In genomic region chr3:8972614-8973013, GRCh38 we compare ENCODE assay signal across 11 cellular contexts. TPM values are rescaled to one million over a fixed set of nuclear protein-coding genes. Genes with fewer than 3 reads are reported as not detected.
DNase-seq lines count a peak whose midpoint lies in the region; ATAC-seq, FAIRE-seq and TF ChIP-seq lines count a peak whose summit lies in the region.
"Had no signal": no experiment of that assay in that cellular context is flagged by ENCODE, and none has a peak within 500 bp of the region (broad histone marks: within the 10 kb centered on the region; RNA-seq: fewer than 3 reads in every experiment).

No MANE protein-coding gene starts in this region.

- H3K27ac ChIP-seq in GM23338 (ENCODE audit: low read depth) = no peak overlapping the region

- peaks cover 8% of the 10 kb centered on the region for H3K27me3 Mint-ChIP-seq in activated CD8-positive, alpha-beta T cell treated with anti-CD3 and anti-CD28 coated beads, Interleukin-2, amount 10 ng/mL, durations not matched to agents 7 days and 5 days (ENCODE audit: low read depth)
- H3K27me3 Mint-ChIP-seq in GM23338 (ENCODE audit: insufficient read depth, low read depth, poor library complexity) = peaks cover 2% of the 10 kb centered on the region

- no peaks in the 10 kb centered on the region for H3K27me3 ChIP-seq in GM23338 (ENCODE audit: insufficient read depth)

- no peaks in the 10 kb centered on the region for H3F3A ChIP-seq in GM23338 (replicated peaks; ENCODE audit: low read depth)

- CTCF ChIA-PET in activated CD8-positive, alpha-beta T cell treated with anti-CD3 and anti-CD28 coated beads, Interleukin-2, amount 10 ng/mL, durations not matched to agents 7 days and 5 days (lab: Charles Lee) = interaction anchor here (0.8 to 10.2 kb wide), 9 partner anchors 16 to 379 kb away, joined by 3 to 116 read pairs (median 3); partner anchors contain the start of gene SRGAP3

- H2AFZ ChIP-seq in GM23338 = no peak overlapping the region

- no peak for TF ChIP-seq CTCF in GM23338 (conservative IDR thresholded peaks at IDR 0.05; ENCODE audit: low read depth in 2 of 2)

- H3K4me3 ChIP-seq in GM23338 = no peak overlapping the region

- H3K4me3 Mint-ChIP-seq in activated CD8-positive, alpha-beta T cell treated with anti-CD3 and anti-CD28 coated beads, Interleukin-2, amount 10 ng/mL, durations not matched to agents 7 days and 5 days = no peak overlapping the region
- no peak overlapping the region for H3K4me3 Mint-ChIP-seq in GM23338

- peak; percentile 44 for ATAC-seq in activated CD8-positive, alpha-beta T cell treated with anti-CD3 and anti-CD28 coated beads, Interleukin-2, amount 10 ng/mL, durations not matched to agents 7 days and 5 days
- ATAC-seq in GM23338 = no peak; the same call in 2 of the 3 replicates

- H3K4me2 ChIP-seq in GM23338 = no peak overlapping the region

- DNase-seq in NCI-H748 (lab: John Stamatoyannopoulos, UW; ENCODE audit: unreplicated experiment) (peak; percentile 10), NCI-H748 treated with DMSO at 0.1 percent for 48 hours (lab: John Stamatoyannopoulos, UW) (no peak), HTR-8/SVneo (ENCODE audit: insufficient read length, low spot score) (peak; percentile 36), lung microvascular endothelial cell (ENCODE audit: low read depth in 2 of 2) (peak; percentile 34 to 51), NOMO-1 (lab: John Stamatoyannopoulos, UW; ENCODE audit: unreplicated experiment in 2 of 2) (no peak), GM23338 (ENCODE audit: low spot score) (no peak), amniotic stem cell (lab: John Stamatoyannopoulos, UW) (no peak)
- DNase-seq in activated CD8-positive, alpha-beta T cell treated with anti-CD3 and anti-CD28 coated beads, Interleukin-2, amount 10 ng/mL, durations not matched to agents 7 days and 5 days = no peak
- DNase-seq: activated CD8-positive, alpha-beta memory T cell treated with anti-CD3 and anti-CD28 coated beads for 24 hours had no signal

- no peaks in the 10 kb centered on the region for H3K4me1 ChIP-seq in GM23338 (ENCODE audit: insufficient read depth)

- H3K9me2 ChIP-seq in GM23338 (ENCODE audit: insufficient read depth) = no peaks in the 10 kb centered on the region

- no peak overlapping the region for H3K27ac Mint-ChIP-seq in activated CD8-positive, alpha-beta T cell treated with anti-CD3 and anti-CD28 coated beads, Interleukin-2, amount 10 ng/mL, durations not matched to agents 7 days and 5 days
- H3K27ac Mint-ChIP-seq in GM23338 = no peak overlapping the region

- no peaks in the 10 kb centered on the region for H3K79me2 ChIP-seq in GM23338 (replicated peaks; ENCODE audit: insufficient read depth)

- no peaks in the 10 kb centered on the region for H3K36me3 Mint-ChIP-seq in activated CD8-positive, alpha-beta T cell treated with anti-CD3 and anti-CD28 coated beads, Interleukin-2, amount 10 ng/mL, durations not matched to agents 7 days and 5 days (ENCODE audit: low read depth)
- no peaks in the 10 kb centered on the region for H3K36me3 Mint-ChIP-seq in GM23338 (ENCODE audit: low read depth)

- peaks cover 3% of the 10 kb centered on the region for H3K4me1 Mint-ChIP-seq in activated CD8-positive, alpha-beta T cell treated with anti-CD3 and anti-CD28 coated beads, Interleukin-2, amount 10 ng/mL, durations not matched to agents 7 days and 5 days (ENCODE audit: low read depth)
- peaks cover 6% of the 10 kb centered on the region; the same call in 1 of the 3 replicates for H3K4me1 Mint-ChIP-seq in GM23338

- POLR2A ChIA-PET in activated CD8-positive, alpha-beta T cell treated with anti-CD3 and anti-CD28 coated beads, Interleukin-2, amount 10 ng/mL, durations not matched to agents 7 days and 5 days (lab: Charles Lee) = interaction anchor here (1.9 kb wide), 1 partner anchor 329 kb away, joined by 7 read pairs; no protein-coding TSS in a partner anchor

- H3K36me3 ChIP-seq in GM23338 (ENCODE audit: insufficient read depth) = no peaks in the 10 kb centered on the region

- FAIRE-seq in HTR-8/SVneo (lab: Jason Lieb, UNC) = no peak
- FAIRE-seq: H54, RCC 7860 had no signal

- no peaks in the 10 kb centered on the region for H3K9me3 Mint-ChIP-seq in activated CD8-positive, alpha-beta T cell treated with anti-CD3 and anti-CD28 coated beads, Interleukin-2, amount 10 ng/mL, durations not matched to agents 7 days and 5 days (ENCODE audit: insufficient read depth)
- no peaks in the 10 kb centered on the region for H3K9me3 Mint-ChIP-seq in GM23338

- H4K20me1 ChIP-seq in GM23338 (replicated peaks; ENCODE audit: insufficient read depth) = no peaks in the 10 kb centered on the region

TF ChIP-seq in GM23338, 12 proteins besides CTCF, POLR2A, EP300 and RAD21 (continues in another document):
- TF ChIP-seq ZNF114 (CRISPR knock-in tag; IDR thresholded peaks at IDR 0.05) (no peak), EZH2phosphoT487 (IDR thresholded peaks at IDR 0.05; ENCODE audit: unreplicated experiment) (no peak), ZNF462 (CRISPR knock-in tag; IDR thresholded peaks at IDR 0.05) (no peak), NANOG (IDR thresholded peaks at IDR 0.05; ENCODE audit: borderline replicate concordance) (no peak), CREB1 (CRISPR knock-in tag; IDR thresholded peaks at IDR 0.05; ENCODE audit: low read depth) (no peak), POLR2AphosphoS5 (IDR thresholded peaks at IDR 0.05; ENCODE audit: low read depth) (no peak), ZNF331 (CRISPR knock-in tag; IDR thresholded peaks at IDR 0.05; ENCODE audit: low read depth) (no peak)
- TF ChIP-seq, protein P1, sequence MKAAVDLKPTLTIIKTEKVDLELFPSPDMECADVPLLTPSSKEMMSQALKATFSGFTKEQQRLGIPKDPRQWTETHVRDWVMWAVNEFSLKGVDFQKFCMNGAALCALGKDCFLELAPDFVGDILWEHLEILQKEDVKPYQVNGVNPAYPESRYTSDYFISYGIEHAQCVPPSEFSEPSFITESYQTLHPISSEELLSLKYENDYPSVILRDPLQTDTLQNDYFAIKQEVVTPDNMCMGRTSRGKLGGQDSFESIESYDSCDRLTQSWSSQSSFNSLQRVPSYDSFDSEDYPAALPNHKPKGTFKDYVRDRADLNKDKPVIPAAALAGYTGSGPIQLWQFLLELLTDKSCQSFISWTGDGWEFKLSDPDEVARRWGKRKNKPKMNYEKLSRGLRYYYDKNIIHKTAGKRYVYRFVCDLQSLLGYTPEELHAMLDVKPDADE (IDR thresholded peaks at IDR 0.05) = no peak

RNA-seq across cellular contexts. Expression of gene RAD18, which starts 9.3 kb away (rescaled TPM):
- 10 to 100 TPM; 37.2 to 40.2 TPM for total RNA-seq in activated CD8-positive, alpha-beta T cell treated with anti-CD3 and anti-CD28 coated beads, Interleukin-2, amount 10 ng/mL, durations not matched to agents 7 days and 5 days
- 4.8 and 6.1 TPM in 2 replicates for total RNA-seq in lung microvascular endothelial cell
- 17.9 and 40.1 TPM in 2 replicates for total RNA-seq in GM23338 (2014; rRNA removed; shearing (Covaris generic))
- polyA plus RNA-seq in GM23338 (2016; fragmentation: Nextera tagmentation; extraction: Ambion mirVana) = 21.5 and 25.4 TPM in 2 replicates

Comparison
In these comparisons a context has a peak if more than half of its experiments do, and no peak if none do; other contexts are left out.
1. DNase-seq: peak in NCI-H748 (single experiment), HTR-8/SVneo (single experiment) and lung microvascular endothelial cell (2 of 2); none in NCI-H748 treated with DMSO at 0.1 percent for 48 hours (single experiment), activated CD8-positive, alpha-beta T cell treated with anti-CD3 and anti-CD28 coated beads, Interleukin-2, amount 10 ng/mL, durations not matched to agents 7 days and 5 days (single experiment), NOMO-1 (0 of 2), GM23338 (single experiment) and amniotic stem cell (single experiment).